2 cellular contexts compared by ENCODE assay signal in genomic region chr12:65673732-65674131, GRCh38.
TF ChIP-seq lines count a peak whose summit lies in the region.

No MANE protein-coding gene starts in this region.

TF ChIP-seq in Ishikawa, 13 proteins besides CTCF, POLR2A, EP300 and RAD21 (continued from another document):
- TF ChIP-seq NFIC (IDR thresholded peaks at IDR 0.05) (no peak), USF1 (IDR thresholded peaks at IDR 0.05) (no peak), YY1 (IDR thresholded peaks at IDR 0.05; ENCODE audit: low read depth) (no peak), MAX (IDR thresholded peaks at IDR 0.05) (no peak), EGR1 (IDR thresholded peaks at IDR 0.05) (no peak), TCF12 (IDR thresholded peaks at IDR 0.05; ENCODE audit: low read depth) (no peak), TAF1 (IDR thresholded peaks at IDR 0.05; ENCODE audit: low read depth) (no peak), CEBPB (IDR thresholded peaks at IDR 0.05) (no peak), FOXM1 (IDR thresholded peaks at IDR 0.05; ENCODE audit: borderline replicate concordance, low read depth) (no peak), TEAD4 (IDR thresholded peaks at IDR 0.05) (no peak)

TF ChIP-seq in liver, 16 proteins besides CTCF, POLR2A, EP300 and RAD21 (continued from another document):
- TF ChIP-seq REST (IDR thresholded peaks at IDR 0.05) (no peak), FOXA1 (IDR thresholded peaks at IDR 0.05) (no peak), NR2F2 (IDR thresholded peaks at IDR 0.05) (no peak), GABPA (IDR thresholded peaks at IDR 0.05 in 1 of 2, conservative IDR thresholded peaks at IDR 0.05 in 1 of 2) (no peak), FOXA2 (IDR thresholded peaks at IDR 0.05) (no peak), HNF4G (IDR thresholded peaks at IDR 0.05) (no peak), JUND (IDR thresholded peaks at IDR 0.05) (no peak), HNF4A (conservative IDR thresholded peaks at IDR 0.05) (no peak)
